24 cellular contexts compared by ENCODE assay signal in genomic region chr1:41883507-41883906, GRCh38.
"Had no signal": no experiment of that assay in that cellular context is flagged by ENCODE, and none has a peak within 500 bp of the region (broad histone marks: within the 10 kb centered on the region; RNA-seq: fewer than 3 reads in every experiment).

No MANE protein-coding gene starts in this region.

- H3K27me3 ChIP-seq: right lobe of liver, tibial artery had no signal

- H3K4me1 ChIP-seq: foreskin keratinocyte, right lobe of liver had no signal

- H3K27ac Mint-ChIP-seq: activated CD4-positive, alpha-beta T cell treated with anti-CD3 and anti-CD28 coated beads, Interleukin-2, amount 10 ng/mL, durations not matched to agents 7 days and 5 days; activated CD8-positive, alpha-beta memory T cell treated with anti-CD3 and anti-CD28 coated beads, Interleukin-2, amount 10 ng/mL, durations not matched to agents 7 days and 5 days; activated CD8-positive, alpha-beta T cell treated with anti-CD3 and anti-CD28 coated beads for 36 hours; activated naive CD4-positive, alpha-beta T cell treated with anti-CD3 and anti-CD28 coated beads, Interleukin-2, amount 50 U/mL, for 24 hours; stimulated activated naive CD8-positive, alpha-beta T cell treated with anti-CD3 and anti-CD28 coated beads, Interleukin-15, Interleukin-2, amounts not matched to agents 100 ng/mL and 50 ng/mL, for 24 hours; T-helper 17 cell had no signal

- H3K9me3 Mint-ChIP-seq: activated CD4-positive, alpha-beta T cell treated with anti-CD3 and anti-CD28 coated beads, Interleukin-2, amount 10 ng/mL, durations not matched to agents 7 days and 5 days; activated CD8-positive, alpha-beta T cell treated with anti-CD3 and anti-CD28 coated beads for 36 hours; activated naive CD4-positive, alpha-beta T cell treated with anti-CD3 and anti-CD28 coated beads, Interleukin-2, amount 50 U/mL, for 24 hours; brain; naive thymus-derived CD8-positive, alpha-beta T cell; stimulated activated naive CD8-positive, alpha-beta T cell treated with anti-CD3 and anti-CD28 coated beads, Interleukin-15, Interleukin-2, amounts not matched to agents 100 ng/mL and 50 ng/mL, for 24 hours had no signal

- H3K27me3 Mint-ChIP-seq: activated CD4-positive, alpha-beta T cell treated with anti-CD3 and anti-CD28 coated beads, Interleukin-2, amount 10 ng/mL, durations not matched to agents 7 days and 5 days; activated CD8-positive, alpha-beta memory T cell treated with anti-CD3 and anti-CD28 coated beads, Interleukin-2, amount 10 ng/mL, durations not matched to agents 7 days and 5 days; activated CD8-positive, alpha-beta T cell treated with anti-CD3 and anti-CD28 coated beads for 36 hours; activated naive CD4-positive, alpha-beta T cell treated with anti-CD3 and anti-CD28 coated beads, Interleukin-2, amount 50 U/mL, for 24 hours; naive thymus-derived CD8-positive, alpha-beta T cell; stimulated activated naive CD8-positive, alpha-beta T cell treated with anti-CD3 and anti-CD28 coated beads, Interleukin-15, Interleukin-2, amounts not matched to agents 100 ng/mL and 50 ng/mL, for 24 hours; T-helper 17 cell had no signal

- H3K27ac ChIP-seq: foreskin keratinocyte, lower lobe of right lung, right lobe of liver, tibial artery had no signal

- H3K9me3 ChIP-seq: lower lobe of right lung, right lobe of liver, tibial artery had no signal

- DNase-seq: activated CD4-positive, alpha-beta T cell treated with anti-CD3 and anti-CD28 coated beads, Interleukin-2, amount 10 ng/mL, durations not matched to agents 7 days and 5 days; activated CD8-positive, alpha-beta memory T cell treated with anti-CD3 and anti-CD28 coated beads, Interleukin-2, amount 10 ng/mL, durations not matched to agents 7 days and 5 days; activated CD8-positive, alpha-beta T cell treated with anti-CD3 and anti-CD28 coated beads for 36 hours; activated effector memory CD4-positive, alpha-beta T cell treated with anti-CD3 and anti-CD28 coated beads, Interleukin-2, amount 50 U/mL, for 16 hours; activated T-cell treated with anti-CD3 and anti-CD28 coated beads for 4 hours; anterior cingulate cortex; central memory CD4-positive, alpha-beta T cell; dermis blood vessel endothelial cell; effector CD8-positive, alpha-beta T cell; foreskin keratinocyte; glutamatergic neuron; left colon; lower lobe of right lung; naive thymus-derived CD8-positive, alpha-beta T cell; stimulated activated CD4-positive, alpha-beta T cell treated with anti-CD3 and anti-CD28 coated beads, Interleukin-1b, Interleukin-23, amount 100 ng/mL, for 48 hours; SW 1271; T-helper 17 cell; tibial artery had no signal

- H3K4me3 Mint-ChIP-seq: activated CD4-positive, alpha-beta T cell treated with anti-CD3 and anti-CD28 coated beads, Interleukin-2, amount 10 ng/mL, durations not matched to agents 7 days and 5 days; activated CD8-positive, alpha-beta memory T cell treated with anti-CD3 and anti-CD28 coated beads, Interleukin-2, amount 10 ng/mL, durations not matched to agents 7 days and 5 days; activated CD8-positive, alpha-beta T cell treated with anti-CD3 and anti-CD28 coated beads for 36 hours; activated naive CD4-positive, alpha-beta T cell treated with anti-CD3 and anti-CD28 coated beads, Interleukin-2, amount 50 U/mL, for 24 hours; brain; naive thymus-derived CD8-positive, alpha-beta T cell; stimulated activated naive CD8-positive, alpha-beta T cell treated with anti-CD3 and anti-CD28 coated beads, Interleukin-15, Interleukin-2, amounts not matched to agents 100 ng/mL and 50 ng/mL, for 24 hours; T-helper 17 cell had no signal

- H3K36me3 ChIP-seq: lower lobe of right lung, right lobe of liver, tibial artery had no signal

- ATAC-seq: activated CD4-positive, CD25-positive, alpha-beta regulatory T cell treated with anti-CD3 and anti-CD28 coated beads, Interleukin-2, amount 50 U/mL, for 24 hours; activated CD8-positive, alpha-beta memory T cell treated with anti-CD3 and anti-CD28 coated beads, Interleukin-2, amount 10 ng/mL, durations not matched to agents 7 days and 5 days; activated CD8-positive, alpha-beta T cell treated with anti-CD3 and anti-CD28 coated beads for 36 hours; foreskin keratinocyte; left colon; lower lobe of right lung; naive thymus-derived CD8-positive, alpha-beta T cell; right lobe of liver; T-helper 17 cell had no signal

- H3K36me3 Mint-ChIP-seq: activated CD8-positive, alpha-beta memory T cell treated with anti-CD3 and anti-CD28 coated beads, Interleukin-2, amount 10 ng/mL, durations not matched to agents 7 days and 5 days; activated naive CD4-positive, alpha-beta T cell treated with anti-CD3 and anti-CD28 coated beads, Interleukin-2, amount 50 U/mL, for 24 hours; brain; naive thymus-derived CD8-positive, alpha-beta T cell had no signal

- H3K4me3 ChIP-seq: lower lobe of right lung, right lobe of liver, skin epidermis, tibial artery had no signal
